ENCODE assay signal across 1 cellular context in the genomic region with DNA sequence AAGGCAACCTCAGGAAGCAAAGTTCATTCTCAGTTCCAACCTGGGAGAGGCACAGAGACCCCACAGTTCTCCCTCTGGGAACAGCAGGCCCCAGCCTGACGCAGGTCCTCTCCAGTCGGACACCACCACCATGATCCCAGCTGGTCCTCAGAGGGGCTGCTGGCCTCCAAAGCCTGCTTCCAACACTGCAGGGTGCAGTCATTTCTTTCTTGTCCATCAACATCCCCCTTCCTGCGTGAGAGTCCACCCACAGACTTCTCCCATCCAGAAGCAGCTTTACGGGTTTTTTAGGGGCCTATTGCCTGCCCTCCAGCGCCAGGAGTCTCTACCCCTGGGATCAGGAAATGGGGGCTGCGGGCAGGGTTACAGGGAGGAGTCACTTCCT.
TF ChIP-seq lines count a peak whose summit lies in the region.

No MANE protein-coding gene starts in this region.

TF ChIP-seq in H1, 55 proteins besides CTCF, POLR2A, EP300 and RAD21:
- no peak for TF ChIP-seq RXRA (IDR thresholded peaks at IDR 0.05; ENCODE audit: insufficient read depth, low read depth, low read length)
- TF ChIP-seq CHD2 (IDR thresholded peaks at IDR 0.05; ENCODE audit: low read length): no peak
- TF ChIP-seq BACH1 (IDR thresholded peaks at IDR 0.05; ENCODE audit: low read length): no peak
- TF ChIP-seq PHF8 (conservative IDR thresholded peaks at IDR 0.05; ENCODE audit: low read depth, low read length): no peak
- no peak for TF ChIP-seq ZNF274 (IDR thresholded peaks at IDR 0.05; ENCODE audit: borderline replicate concordance, extremely low read depth, low read length)
- TF ChIP-seq, protein P1, sequence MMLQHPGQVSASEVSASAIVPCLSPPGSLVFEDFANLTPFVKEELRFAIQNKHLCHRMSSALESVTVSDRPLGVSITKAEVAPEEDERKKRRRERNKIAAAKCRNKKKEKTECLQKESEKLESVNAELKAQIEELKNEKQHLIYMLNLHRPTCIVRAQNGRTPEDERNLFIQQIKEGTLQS (IDR thresholded peaks at IDR 0.05; ENCODE audit: insufficient read depth, low read depth, low read length): no peak
- no peak for TF ChIP-seq TAF1 (IDR thresholded peaks at IDR 0.05; ENCODE audit: low read depth, low read length)
- no peak for TF ChIP-seq RNF2 (IDR thresholded peaks at IDR 0.05; ENCODE audit: borderline replicate concordance, low read depth, low read length, missing control alignments, poor library complexity, severe bottlenecking)
- no peak for TF ChIP-seq CBX8 (IDR thresholded peaks at IDR 0.05; ENCODE audit: borderline replicate concordance, low read depth, low read length)
- TF ChIP-seq EZH2 (IDR thresholded peaks at IDR 0.05; ENCODE audit: low read depth, low read length, severe bottlenecking): no peak
- TF ChIP-seq BRCA1 (IDR thresholded peaks at IDR 0.05; ENCODE audit: low read depth, low read length): no peak
